ENCODE assay signal across 1 cellular context in the genomic region with DNA sequence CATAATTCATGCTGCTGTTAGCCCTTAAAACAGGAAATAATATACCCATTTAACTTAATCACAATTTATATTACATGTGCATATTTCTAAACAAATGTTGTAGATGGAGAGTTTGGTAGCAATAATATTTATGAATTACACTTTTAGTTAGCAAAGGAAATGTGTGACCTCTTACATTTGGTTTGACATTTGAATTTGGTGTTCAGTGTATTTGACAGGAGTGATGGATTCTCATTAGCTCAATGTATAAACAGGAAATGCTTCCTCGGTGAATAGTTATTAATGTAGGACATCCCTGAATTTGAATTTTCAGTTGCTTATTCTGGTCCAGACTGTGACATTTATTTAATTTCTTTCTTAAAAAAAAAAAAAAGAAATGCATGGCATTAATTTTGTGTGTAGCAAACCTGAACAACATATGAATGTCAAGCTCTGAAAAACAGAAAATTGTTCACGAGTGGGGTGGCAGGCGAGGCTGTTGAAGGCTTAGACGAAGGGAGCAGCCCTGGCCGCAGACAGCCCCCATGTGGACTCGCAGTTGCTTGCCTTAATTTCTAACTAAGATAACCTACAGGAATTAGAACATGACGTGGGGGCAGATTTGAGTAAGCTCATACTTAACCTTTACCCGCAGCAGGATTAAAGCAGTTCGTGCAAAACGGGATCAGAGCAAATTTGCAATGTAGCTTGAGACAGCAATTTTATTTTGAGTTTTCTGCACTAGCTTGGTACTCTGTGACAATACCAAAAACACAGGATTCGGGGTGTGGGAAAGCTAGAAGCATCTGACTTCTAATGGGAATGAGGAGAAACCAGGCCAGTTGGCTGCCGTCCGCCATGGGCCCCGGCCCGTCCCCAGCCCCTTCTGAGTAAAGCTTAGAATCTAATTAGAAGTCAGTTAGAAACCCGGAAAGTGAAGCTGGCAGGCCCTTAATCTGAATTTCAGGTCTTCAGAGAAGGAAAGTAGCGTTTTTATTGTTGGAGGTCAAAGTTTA.
TF ChIP-seq lines count a peak whose summit lies in the region.

No MANE protein-coding gene starts in this region.

TF ChIP-seq in IMR-90, 13 proteins besides CTCF, POLR2A, EP300 and RAD21 (continued from another document):
- TF ChIP-seq, protein P1, sequence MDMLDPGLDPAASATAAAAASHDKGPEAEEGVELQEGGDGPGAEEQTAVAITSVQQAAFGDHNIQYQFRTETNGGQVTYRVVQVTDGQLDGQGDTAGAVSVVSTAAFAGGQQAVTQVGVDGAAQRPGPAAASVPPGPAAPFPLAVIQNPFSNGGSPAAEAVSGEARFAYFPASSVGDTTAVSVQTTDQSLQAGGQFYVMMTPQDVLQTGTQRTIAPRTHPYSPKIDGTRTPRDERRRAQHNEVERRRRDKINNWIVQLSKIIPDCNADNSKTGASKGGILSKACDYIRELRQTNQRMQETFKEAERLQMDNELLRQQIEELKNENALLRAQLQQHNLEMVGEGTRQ (IDR thresholded peaks at IDR 0.05; ENCODE audit: low read depth, low read length): no peak
